In the genomic region with DNA sequence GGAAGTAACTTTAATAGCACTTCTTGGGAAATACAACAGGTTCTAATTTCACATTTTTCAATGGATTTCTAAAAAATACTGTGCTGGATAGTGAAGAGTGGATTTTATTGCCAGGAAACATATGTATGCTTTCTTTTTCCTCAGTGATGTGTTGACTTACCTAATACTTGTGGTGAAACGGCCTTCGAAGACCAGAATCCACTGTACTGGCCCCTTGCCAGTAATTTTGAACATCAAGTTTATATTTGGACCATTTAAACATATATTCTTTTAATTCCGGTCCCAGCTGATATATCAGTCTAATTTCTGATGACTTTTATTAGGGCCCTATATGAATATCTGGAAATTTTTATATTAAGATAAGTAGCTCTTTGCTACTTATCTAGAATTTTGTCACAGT, we compare ENCODE assay signal across 12 cellular contexts. TPM values are rescaled to one million over a fixed set of nuclear protein-coding genes. Genes with fewer than 3 reads are reported as not detected.
DNase-seq lines count a peak whose midpoint lies in the region; ATAC-seq and TF ChIP-seq lines count a peak whose summit lies in the region.
"Had no signal": no experiment of that assay in that cellular context is flagged by ENCODE, and none has a peak within 500 bp of the region (broad histone marks: within the 10 kb centered on the region; RNA-seq: fewer than 3 reads in every experiment).

No MANE protein-coding gene starts in this region.

- ATAC-seq in HG02588 (IDR thresholded peaks at IDR 0.05; ENCODE audit: unreplicated experiment) (no peak), GM18502 (IDR thresholded peaks at IDR 0.05; ENCODE audit: poor library complexity, unreplicated experiment) (no peak)
- ATAC-seq: left ventricle myocardium superior had no signal

- peaks cover 28 to 61% of the 10 kb centered on the region in 2 donors for H3K27me3 Mint-ChIP-seq in CD8-positive, alpha-beta memory T cell

- peak; percentile 22 for DNase-seq in astrocyte of the spinal cord (ENCODE audit: low read depth, low spot score)
- peak; percentile 75 for DNase-seq in iris pigment epithelial cell (ENCODE audit: low read depth)
- DNase-seq in stimulated activated CD4-positive, alpha-beta T cell treated with anti-CD3 and anti-CD28 coated beads, Interleukin-4, amount 100 ng/mL, for 4 hours: no peak
- no peak for DNase-seq in CD8-positive, alpha-beta memory T cell
- DNase-seq: GDM1, left ventricle myocardium superior, nucleus accumbens had no signal

- H3K9me3 Mint-ChIP-seq in CD8-positive, alpha-beta memory T cell: no peaks in the 10 kb centered on the region

- in situ Hi-C loops in astrocyte of the spinal cord (cut with HindIII; ENCODE audit: low sequenced_read_pairs): no loop called here

- H3K36me3 Mint-ChIP-seq in CD8-positive, alpha-beta memory T cell: no peaks in the 10 kb centered on the region

- no peak overlapping the region for H3K4me3 Mint-ChIP-seq in CD8-positive, alpha-beta memory T cell

- CTCF ChIA-PET in HEK293 (lab: Yijun Ruan, JAX): no interaction called here
- CTCF ChIA-PET in CD8-positive, alpha-beta memory T cell (lab: Charles Lee): no interaction called here

- no peaks in the 10 kb centered on the region for H3K27me3 ChIP-seq in ACC112 (ENCODE audit: insufficient read depth, low read length)
- H3K27me3 ChIP-seq in CD8-positive, alpha-beta memory T cell (ENCODE audit: insufficient read depth, low read length, poor library complexity, severe bottlenecking): peaks cover 13% of the 10 kb centered on the region

- TF ChIP-seq CTCF in HEK293 (tag by site-specific recombination; IDR thresholded peaks at IDR 0.05) (no peak), astrocyte of the spinal cord (IDR thresholded peaks at IDR 0.05; ENCODE audit: low read depth, low read length) (no peak)

- H3K36me3 ChIP-seq in ACC112 (ENCODE audit: insufficient read depth, low read length): no peaks in the 10 kb centered on the region
- H3K36me3 ChIP-seq in HEK293 (ENCODE audit: control insufficient read depth in 2 of 2, insufficient read depth in 1 of 2, low read length in 2 of 2): no peaks in the 10 kb centered on the region
- no peaks in the 10 kb centered on the region for H3K36me3 ChIP-seq in CD8-positive, alpha-beta memory T cell (ENCODE audit: insufficient read depth, low read length)
- H3K36me3 ChIP-seq: BLaER1 treated with 17β-estradiol and CSF1 and Interleukin-3, amounts not matched to agents 10 nM and 100 nM had no signal

- peaks cover 60% of the 10 kb centered on the region for H3K79me2 ChIP-seq in ACC112 (ENCODE audit: control insufficient read depth, insufficient read depth, low read length, unreplicated experiment)

- H3K4me3 ChIP-seq in ACC112 (ENCODE audit: low read depth, low read length): peak overlapping the region; percentile 97
- no peak overlapping the region for H3K4me3 ChIP-seq in HEK293 (ENCODE audit: low read depth, low read length)
- H3K4me3 ChIP-seq in astrocyte of the spinal cord (ENCODE audit: low read depth, low read length): peak overlapping the region; percentile 6
- H3K4me3 ChIP-seq in CD8-positive, alpha-beta memory T cell (ENCODE audit: low read length): no peak overlapping the region

- H2AFZ ChIP-seq in ACC112 (ENCODE audit: low read length, unreplicated experiment): no peak overlapping the region

- no peak overlapping the region; the same call in 1 of the 2 replicates for H3K27ac ChIP-seq in ACC112 (ENCODE audit: low read depth, low read length)
- no peak overlapping the region for H3K27ac ChIP-seq in HEK293 (ENCODE audit: extremely low read depth, low read depth, low read length)
- H3K27ac ChIP-seq in CD8-positive, alpha-beta memory T cell (ENCODE audit: low read depth, low read length): no peak overlapping the region
- H3K27ac ChIP-seq: BLaER1 treated with 17β-estradiol and CSF1 and Interleukin-3, amounts not matched to agents 10 nM and 100 nM had no signal

- H3K9me3 ChIP-seq in HEK293 (ENCODE audit: control insufficient read depth, insufficient read depth, low read depth, low read length): no peaks in the 10 kb centered on the region
- no peaks in the 10 kb centered on the region for H3K9me3 ChIP-seq in CD8-positive, alpha-beta memory T cell (ENCODE audit: low read length)

- H3K27ac Mint-ChIP-seq in CD8-positive, alpha-beta memory T cell: no peak overlapping the region

- peaks cover 5 to 14% (median 9%) of the 10 kb centered on the region in 3 donors for H3K4me1 Mint-ChIP-seq in CD8-positive, alpha-beta memory T cell

- H3K4me1 ChIP-seq in ACC112 (ENCODE audit: control insufficient read depth, insufficient read depth, low read length, unreplicated experiment) (peaks cover 18% of the 10 kb centered on the region), HEK293 (ENCODE audit: control insufficient read depth, insufficient read depth, low read length) (peaks cover 20% of the 10 kb centered on the region)
- H3K4me1 ChIP-seq in CD8-positive, alpha-beta memory T cell (ENCODE audit: insufficient read depth, low read length): no peaks in the 10 kb centered on the region

- POLR2A ChIA-PET in HEK293 (lab: Yijun Ruan, JAX): no interaction called here
- POLR2A ChIA-PET in CD8-positive, alpha-beta memory T cell (lab: Charles Lee): no interaction called here

TF ChIP-seq in HEK293, 187 proteins besides CTCF, POLR2A, EP300 and RAD21:
- TF ChIP-seq ZNF837 (tag by site-specific recombination; IDR thresholded peaks at IDR 0.05) (no peak), ZNF660 (tag by site-specific recombination; IDR thresholded peaks at IDR 0.05) (0 out of 2 replicates have a peak, but pooled peaks have one; percentile 28), ZNF140 (tag by site-specific recombination; IDR thresholded peaks at IDR 0.05) (no peak), ZNF792 (tag by site-specific recombination; IDR thresholded peaks at IDR 0.05) (no peak)
- TF ChIP-seq, protein P1, sequence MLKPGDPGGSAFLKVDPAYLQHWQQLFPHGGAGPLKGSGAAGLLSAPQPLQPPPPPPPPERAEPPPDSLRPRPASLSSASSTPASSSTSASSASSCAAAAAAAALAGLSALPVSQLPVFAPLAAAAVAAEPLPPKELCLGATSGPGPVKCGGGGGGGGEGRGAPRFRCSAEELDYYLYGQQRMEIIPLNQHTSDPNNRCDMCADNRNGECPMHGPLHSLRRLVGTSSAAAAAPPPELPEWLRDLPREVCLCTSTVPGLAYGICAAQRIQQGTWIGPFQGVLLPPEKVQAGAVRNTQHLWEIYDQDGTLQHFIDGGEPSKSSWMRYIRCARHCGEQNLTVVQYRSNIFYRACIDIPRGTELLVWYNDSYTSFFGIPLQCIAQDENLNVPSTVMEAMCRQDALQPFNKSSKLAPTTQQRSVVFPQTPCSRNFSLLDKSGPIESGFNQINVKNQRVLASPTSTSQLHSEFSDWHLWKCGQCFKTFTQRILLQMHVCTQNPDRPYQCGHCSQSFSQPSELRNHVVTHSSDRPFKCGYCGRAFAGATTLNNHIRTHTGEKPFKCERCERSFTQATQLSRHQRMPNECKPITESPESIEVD (tag by site-specific recombination; IDR thresholded peaks at IDR 0.05): peak; percentile 4
TF ChIP-seq in HEK293: peak in this region for 2.

RNA-seq across cellular contexts. Expression of a gene that starts 1.8 kb away (rescaled TPM):
- total RNA-seq in CD8-positive, alpha-beta memory T cell: not detected
- not detected for polyA plus RNA-seq in CD8-positive, alpha-beta memory T cell

Comparison
In these comparisons a context has a peak if more than half of its experiments do, and no peak if none do; other contexts are left out.
1. H3K4me3 ChIP-seq: peak in ACC112 (single experiment) and astrocyte of the spinal cord (single experiment); none in HEK293 (single experiment) and CD8-positive, alpha-beta memory T cell (single experiment).
2. DNase-seq: peak in astrocyte of the spinal cord (single experiment) and iris pigment epithelial cell (single experiment); none in stimulated activated CD4-positive, alpha-beta T cell treated with anti-CD3 and anti-CD28 coated beads, Interleukin-4, amount 100 ng/mL, for 4 hours (0 of 2) and CD8-positive, alpha-beta memory T cell (0 of 5).